Comparison of ENCODE assay signal across 23 cellular contexts in genomic region chr20:39291301-39291700, GRCh38.
DNase-seq lines count a peak whose midpoint lies in the region; ATAC-seq, FAIRE-seq and TF ChIP-seq lines count a peak whose summit lies in the region.
"Had no signal": no experiment of that assay in that cellular context is flagged by ENCODE, and none has a peak within 500 bp of the region (broad histone marks: within the 10 kb centered on the region; RNA-seq: fewer than 3 reads in every experiment).

No MANE protein-coding gene starts in this region.

- H3K9me3 ChIP-seq in H1 (ENCODE audit: insufficient read depth in 2 of 2, low read depth in 1 of 2, low read length in 1 of 2) (peaks cover 14 to 15% of the 10 kb centered on the region in 2 experiments), osteoblast (ENCODE audit: low read depth, low read length) (no peaks in the 10 kb centered on the region)
- H3K9me3 ChIP-seq: thyroid gland had no signal

- no peak overlapping the region; the same call in 1 of the 2 replicates for H2AK5ac ChIP-seq in H1 (ENCODE audit: low read depth, low read length)

- H4K91ac ChIP-seq in H1 (replicated peaks; ENCODE audit: insufficient read length, low read length): no peak overlapping the region

- no peak overlapping the region; the same call in 1 of the 2 replicates for H2BK20ac ChIP-seq in H1 (ENCODE audit: low read length)

- no peaks in the 10 kb centered on the region for H3K79me1 ChIP-seq in H1 (ENCODE audit: low read depth, low read length)

- H3K4me1 Mint-ChIP-seq in neural crest cell: no peaks in the 10 kb centered on the region
- H3K4me1 Mint-ChIP-seq: IgD-negative memory B cell, mesothelial cell of epicardium had no signal

- no peak overlapping the region for H3K9ac ChIP-seq in H1 (replicated peaks in 1 of 4; ENCODE audit: extremely low read depth in 1 of 4, low read depth in 3 of 4, low read length in 3 of 4)
- H3K9ac ChIP-seq: parathyroid adenoma had no signal

- DNase-seq in EL: peak; percentile 35
- peak; percentile 80 for DNase-seq in NCI-H446 treated with DMSO at 0.1 percent for 48 hours (lab: John Stamatoyannopoulos, UW)
- DNase-seq in H1 (ENCODE audit: low read depth in 1 of 2, low spot score in 2 of 2): no peak
- no peak for DNase-seq in neural crest cell (ENCODE audit: low read depth, low spot score)
- DNase-seq in osteoblast (ENCODE audit: insufficient read length, low spot score, missing footprints): no peak
- no peak for DNase-seq in hippocampal formation (lab: John Stamatoyannopoulos, UW)
- DNase-seq: activated CD4-positive, alpha-beta T cell treated with anti-CD3 and anti-CD28 coated beads, Interleukin-2, amount 50 U/mL, for 48 hours; caudate nucleus; CD4-positive, alpha-beta T cell; DMS79; dorsolateral prefrontal cortex; left cardiac atrium; natural killer cell; NCI-H1694; NCI-H748 treated with DMSO at 0.1 percent for 48 hours; stimulated activated naive CD4-positive, alpha-beta T cell; thyroid gland had no signal

- H3K23me2 ChIP-seq in H1 (ENCODE audit: low read depth, low read length): no peaks in the 10 kb centered on the region

- H3K27me3 Mint-ChIP-seq in neural crest cell (ENCODE audit: low read depth): peaks cover 3% of the 10 kb centered on the region

- H3K4me2 ChIP-seq in H1 (ENCODE audit: insufficient read depth in 1 of 2, low read depth in 2 of 2, low read length in 2 of 2): no peak overlapping the region
- H3K4me2 ChIP-seq in osteoblast (ENCODE audit: insufficient read depth, low read length): no peak overlapping the region

- H2BK15ac ChIP-seq in H1 (ENCODE audit: low read length): no peak overlapping the region

- H2AFZ ChIP-seq in H1 (ENCODE audit: low read length) (no peak overlapping the region), osteoblast (ENCODE audit: low read length) (no peak overlapping the region)
- H2AFZ ChIP-seq: parathyroid adenoma had no signal

- peak; percentile 36 for FAIRE-seq in H1 (lab: Jason Lieb, UNC)

- H3K36me3 ChIP-seq in H1 (ENCODE audit: control insufficient read depth in 2 of 4, insufficient read depth in 4 of 4, low read length in 3 of 4) (peaks cover 0 to 5% (median 0%) of the 10 kb centered on the region in 4 experiments; a peak in 1 of 8 replicates), osteoblast (ENCODE audit: insufficient read depth, low read length) (no peaks in the 10 kb centered on the region)
- H3K36me3 ChIP-seq: thyroid gland had no signal

- TF ChIP-seq POLR2A in H1 (IDR thresholded peaks at IDR 0.05; ENCODE audit: control extremely low read depth in 1 of 2, low read depth in 2 of 2, low read length in 2 of 2): no peak

- TF ChIP-seq CTCF in H1 (IDR thresholded peaks at IDR 0.05; ENCODE audit: control extremely low read depth in 1 of 3, insufficient read depth in 1 of 3, low read depth in 1 of 3, low read length in 3 of 3) (no peak), neural crest cell (conservative IDR thresholded peaks at IDR 0.05) (no peak), osteoblast (IDR thresholded peaks at IDR 0.05; ENCODE audit: extremely low read depth, low read depth, low read length) (no peak)

- no peak overlapping the region for H3K4me3 Mint-ChIP-seq in neural crest cell
- H3K4me3 Mint-ChIP-seq: CD4-positive, alpha-beta T cell; IgD-negative memory B cell; mesothelial cell of epicardium; natural killer cell; T-helper 1 cell treated with Interleukin-12 subunit alpha and Interleukin-12 subunit beta and Interleukin-4 antibody, amounts not matched to agents 30 μg/mL and 1 μg/mL, for 36 hours had no signal

- H3K56ac ChIP-seq in H1 (replicated peaks; ENCODE audit: insufficient read length, low read depth, low read length): no peak overlapping the region

- H3K27ac ChIP-seq in H1 (ENCODE audit: low read depth, low read length) (no peak overlapping the region), osteoblast (ENCODE audit: low read depth, low read length) (no peak overlapping the region)
- H3K27ac ChIP-seq: dorsolateral prefrontal cortex, parathyroid adenoma, thyroid gland had no signal

- H3K79me2 ChIP-seq in H1 (ENCODE audit: control insufficient read depth in 1 of 2, insufficient read depth in 2 of 2, low read length in 2 of 2) (no peaks in the 10 kb centered on the region), osteoblast (ENCODE audit: insufficient read depth, low read length) (no peaks in the 10 kb centered on the region)
- H3K79me2 ChIP-seq: parathyroid adenoma had no signal

- H2BK12ac ChIP-seq in H1 (ENCODE audit: low read depth, low read length): peak overlapping the region; percentile 93; the same call in 1 of the 2 replicates

- peak overlapping the region; percentile 83 for H3K27ac Mint-ChIP-seq in neural crest cell (ENCODE audit: unreplicated experiment)
- H3K27ac Mint-ChIP-seq: CD4-positive, alpha-beta T cell; IgD-negative memory B cell; mesothelial cell of epicardium; natural killer cell; T-helper 1 cell treated with Interleukin-12 subunit alpha and Interleukin-12 subunit beta and Interleukin-4 antibody, amounts not matched to agents 30 μg/mL and 1 μg/mL, for 36 hours had no signal

- H3K14ac ChIP-seq in H1 (ENCODE audit: insufficient read length): no peak overlapping the region

- POLR2A ChIA-PET in H1 (lab: Charles Lee; ENCODE audit: partially characterized antibody): interaction anchor here (0.6 to 2.0 kb wide), 2 partner anchors 10 to 270 kb away, joined by 3 to 7 read pairs; no protein-coding TSS in a partner anchor

- no peaks in the 10 kb centered on the region for H3K27me3 ChIP-seq in H1 (replicated peaks in 1 of 4; ENCODE audit: control insufficient read depth in 3 of 4, extremely low read depth in 1 of 4, insufficient read depth in 3 of 4, low read length in 3 of 4)
- H3K27me3 ChIP-seq in osteoblast (ENCODE audit: insufficient read depth, low read length): no peaks in the 10 kb centered on the region
- H3K27me3 ChIP-seq: thyroid gland had no signal

- no peak overlapping the region for H3K18ac ChIP-seq in H1 (ENCODE audit: extremely low read depth, low read length)

- no peak overlapping the region for H2BK120ac ChIP-seq in H1 (replicated peaks; ENCODE audit: low read depth, low read length)

- H3K36me3 Mint-ChIP-seq in neural crest cell (ENCODE audit: low read depth): peaks cover 7% of the 10 kb centered on the region
- H3K36me3 Mint-ChIP-seq: IgD-negative memory B cell, mesothelial cell of epicardium, natural killer cell had no signal

- ATAC-seq in HG03432 (IDR thresholded peaks at IDR 0.05; ENCODE audit: unreplicated experiment) (no peak), HG02678 (IDR thresholded peaks at IDR 0.05; ENCODE audit: unreplicated experiment) (no peak)
- ATAC-seq: natural killer cell had no signal

- WGBS in H1 (ENCODE audit: extremely low coverage in 1 of 2, insufficient coverage in 1 of 2, insufficient read length in 1 of 2, insufficient replicate concordance in 2 of 2, low coverage in 1 of 2, low lambda C conversion rate in 2 of 2, missing lambda C conversion rate in 1 of 2), 2 experiments: 92% methylated on average over 5 of the region's 5 CpGs; no CpG with 5 or more reads in 1 of the 2 experiments

- H4K8ac ChIP-seq in H1 (ENCODE audit: extremely low read depth, insufficient read depth, low read length): no peak overlapping the region

- no peaks in the 10 kb centered on the region for H4K20me1 ChIP-seq in H1 (replicated peaks in 1 of 2; ENCODE audit: control insufficient read depth in 1 of 2, insufficient read depth in 2 of 2, low read length in 2 of 2)
- H4K20me1 ChIP-seq in osteoblast (ENCODE audit: insufficient read depth, low read length): no peaks in the 10 kb centered on the region

- peaks cover 12% of the 10 kb centered on the region for H3K9me3 Mint-ChIP-seq in neural crest cell
- H3K9me3 Mint-ChIP-seq: natural killer cell had no signal

- no peak overlapping the region for H4K5ac ChIP-seq in H1 (ENCODE audit: insufficient read length, low read depth, low read length)

- no peak overlapping the region for H3K4ac ChIP-seq in H1 (replicated peaks; ENCODE audit: insufficient read length, low read depth, low read length)

- H3K23ac ChIP-seq in H1 (ENCODE audit: insufficient read length): no peak overlapping the region

- CTCF ChIA-PET in H1 (lab: Charles Lee; ENCODE audit: partially characterized antibody): interaction anchor here (1.0 to 6.5 kb wide), 6 partner anchors 20 to 179 kb away, joined by 3 to 44 read pairs (median 4); no protein-coding TSS in a partner anchor

- H3K4me3 ChIP-seq in H1 (ENCODE audit: extremely low read depth in 1 of 4, insufficient read depth in 2 of 4, low read depth in 3 of 4, low read length in 4 of 4) (no peak overlapping the region), osteoblast (ENCODE audit: insufficient read depth, low read length) (no peak overlapping the region)
- H3K4me3 ChIP-seq: dorsolateral prefrontal cortex, thyroid gland had no signal

- H3K4me1 ChIP-seq in H1 (replicated peaks in 1 of 4; ENCODE audit: control insufficient read depth in 3 of 4, insufficient read depth in 4 of 4, low read length in 3 of 4) (peaks cover 2 to 13% (median 9%) of the 10 kb centered on the region in 4 experiments; a peak in 4 of 7 replicates), osteoblast (ENCODE audit: insufficient read depth, low read length) (no peaks in the 10 kb centered on the region)
- H3K4me1 ChIP-seq: thyroid gland had no signal

- TF ChIP-seq RAD21 in H1 (IDR thresholded peaks at IDR 0.05 in 1 of 2, conservative IDR thresholded peaks at IDR 0.05 in 1 of 2; ENCODE audit: low read depth in 2 of 2, low read length in 2 of 2): no peak

- H2BK5ac ChIP-seq in H1 (ENCODE audit: low read depth, low read length): peak overlapping the region; percentile 74; the same call in 1 of the 2 replicates

- no peak for TF ChIP-seq EP300 in H1 (IDR thresholded peaks at IDR 0.05; ENCODE audit: borderline replicate concordance in 1 of 2, low read depth in 2 of 2, low read length in 2 of 2)

TF ChIP-seq in H1, 55 proteins besides CTCF, POLR2A, EP300 and RAD21:
- no peak for TF ChIP-seq CBX5 (IDR thresholded peaks at IDR 0.05; ENCODE audit: low read depth, low read length)
- TF ChIP-seq RBBP5 (IDR thresholded peaks at IDR 0.05; ENCODE audit: borderline replicate concordance, low read depth, low read length): no peak
- TF ChIP-seq SUZ12 (IDR thresholded peaks at IDR 0.05; ENCODE audit: low read length): no peak
- no peak for TF ChIP-seq KDM1A (IDR thresholded peaks at IDR 0.05; ENCODE audit: borderline replicate concordance, low read length)

Comparison
In these comparisons a context has a peak if more than half of its experiments do, and no peak if none do; other contexts are left out.
1. DNase-seq: peak in EL (single experiment) and NCI-H446 treated with DMSO at 0.1 percent for 48 hours (single experiment); none in H1 (0 of 2), neural crest cell (single experiment), osteoblast (single experiment) and hippocampal formation (0 of 2).